Comparison of ENCODE assay signal across 1 cellular context in the genomic region with DNA sequence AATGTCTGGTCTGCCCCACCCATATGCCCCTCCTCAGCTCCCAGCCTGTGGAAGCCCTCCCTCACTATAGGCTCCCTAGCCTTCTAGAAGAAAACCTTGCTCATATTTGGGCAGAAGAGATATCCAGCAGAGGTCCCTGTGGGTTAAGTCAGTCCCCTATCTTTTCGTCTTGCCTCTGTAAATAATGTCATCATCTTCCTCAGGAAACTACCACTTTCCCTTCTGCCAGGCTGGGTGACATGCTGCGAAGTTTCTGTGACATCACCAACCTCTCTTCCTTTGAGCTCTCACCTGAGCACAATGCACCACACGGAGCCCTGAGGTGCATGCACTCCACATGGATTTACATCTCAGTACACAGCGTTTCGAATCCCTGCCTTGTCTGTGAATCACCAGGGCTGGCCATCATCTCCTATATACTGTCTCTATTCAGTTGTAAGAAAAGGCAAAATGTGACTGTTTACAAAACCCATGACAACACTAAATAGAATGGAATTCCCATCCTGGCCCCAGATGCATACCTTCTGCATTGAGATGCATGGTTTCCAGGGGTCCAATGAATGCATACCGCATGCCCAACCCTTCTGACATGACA.
TF ChIP-seq lines count a peak whose summit lies in the region.

No MANE protein-coding gene starts in this region.

TF ChIP-seq in IMR-90, 13 proteins besides CTCF, POLR2A, EP300 and RAD21 (continued from another document):
- TF ChIP-seq, protein P1, sequence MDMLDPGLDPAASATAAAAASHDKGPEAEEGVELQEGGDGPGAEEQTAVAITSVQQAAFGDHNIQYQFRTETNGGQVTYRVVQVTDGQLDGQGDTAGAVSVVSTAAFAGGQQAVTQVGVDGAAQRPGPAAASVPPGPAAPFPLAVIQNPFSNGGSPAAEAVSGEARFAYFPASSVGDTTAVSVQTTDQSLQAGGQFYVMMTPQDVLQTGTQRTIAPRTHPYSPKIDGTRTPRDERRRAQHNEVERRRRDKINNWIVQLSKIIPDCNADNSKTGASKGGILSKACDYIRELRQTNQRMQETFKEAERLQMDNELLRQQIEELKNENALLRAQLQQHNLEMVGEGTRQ (IDR thresholded peaks at IDR 0.05; ENCODE audit: low read depth, low read length): no peak
- no peak for TF ChIP-seq RFX5 (IDR thresholded peaks at IDR 0.05; ENCODE audit: low read depth, low read length)
